ENCODE assay signal across 19 cellular contexts in the genomic region with DNA sequence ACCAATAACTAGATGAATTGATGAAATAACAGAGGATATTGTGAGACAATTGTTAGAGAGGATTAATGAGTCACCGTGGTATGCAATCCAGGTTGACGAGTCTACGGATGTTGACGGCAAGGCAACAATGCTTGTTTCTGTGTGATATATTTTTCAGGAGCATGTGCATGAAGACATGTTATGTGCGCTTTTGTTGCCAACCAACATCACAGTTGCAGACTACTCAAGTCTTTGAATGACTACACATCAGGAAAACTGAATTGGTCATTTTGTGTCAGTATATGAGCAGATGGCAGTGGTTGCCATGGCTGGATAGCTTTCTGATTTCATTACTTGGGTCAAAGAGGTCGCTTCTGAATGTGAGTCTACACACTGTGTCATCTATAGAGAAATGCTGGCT.
DNase-seq lines count a peak whose midpoint lies in the region; ATAC-seq and TF ChIP-seq lines count a peak whose summit lies in the region.
"Had no signal": no experiment of that assay in that cellular context is flagged by ENCODE, and none has a peak within 500 bp of the region (broad histone marks: within the 10 kb centered on the region; RNA-seq: fewer than 3 reads in every experiment).

No MANE protein-coding gene starts in this region.

- intact Hi-C loops in right lobe of liver (cut with DNase I), result no loop called here
- intact Hi-C loops in CD14-positive monocyte (cut with micrococcal nuclease), result no loop called here

- no peaks in the 10 kb centered on the region for H3K9me3 ChIP-seq in right lobe of liver
- H3K9me3 ChIP-seq: esophagus squamous epithelium, right atrium auricular region had no signal

- no peak for TF ChIP-seq POLR2A in right lobe of liver (IDR thresholded peaks at IDR 0.05)

- 78% methylated on average over 6 of the region's 6 CpGs for WGBS in right lobe of liver (ENCODE audit: insufficient coverage, low coverage, low lambda C conversion rate, missing lambda C conversion rate)

- ATAC-seq in stimulated activated naive CD8-positive, alpha-beta T cell treated with anti-CD3 and anti-CD28 coated beads, Interleukin-15, amount 100 ng/mL, for 72 hours, result peak; percentile 12
- no peak for ATAC-seq in stimulated activated naive CD8-positive, alpha-beta T cell treated with anti-CD3 and anti-CD28 coated beads, Interleukin-15, Interleukin-2, amounts not matched to agents 100 U/mL and 50 U/mL, for 24 hours
- ATAC-seq in right lobe of liver (no peak), GM19467 (IDR thresholded peaks at IDR 0.05; ENCODE audit: unreplicated experiment) (no peak), GM21447 (IDR thresholded peaks at IDR 0.05; ENCODE audit: unreplicated experiment) (no peak)
- ATAC-seq: naive thymus-derived CD4-positive, alpha-beta T cell had no signal

- no peaks in the 10 kb centered on the region for H3K27me3 ChIP-seq in right lobe of liver
- H3K27me3 ChIP-seq: esophagus squamous epithelium, right atrium auricular region had no signal

- H3K4me1 Mint-ChIP-seq in stimulated activated naive CD8-positive, alpha-beta T cell treated with anti-CD3 and anti-CD28 coated beads, Interleukin-15, amount 100 ng/mL, for 72 hours, result no peaks in the 10 kb centered on the region
- H3K4me1 Mint-ChIP-seq in CD14-positive monocyte, result no peaks in the 10 kb centered on the region

- no peak overlapping the region for H3K4me3 Mint-ChIP-seq in stimulated activated naive CD8-positive, alpha-beta T cell treated with anti-CD3 and anti-CD28 coated beads, Interleukin-15, amount 100 ng/mL, for 72 hours
- H3K4me3 Mint-ChIP-seq in CD14-positive monocyte, result no peak overlapping the region
- H3K4me3 Mint-ChIP-seq: naive thymus-derived CD4-positive, alpha-beta T cell; type B pancreatic cell had no signal

- no peak overlapping the region for H3K27ac Mint-ChIP-seq in stimulated activated naive CD8-positive, alpha-beta T cell treated with anti-CD3 and anti-CD28 coated beads, Interleukin-15, amount 100 ng/mL, for 72 hours
- no peak overlapping the region for H3K27ac Mint-ChIP-seq in CD14-positive monocyte
- H3K27ac Mint-ChIP-seq: naive thymus-derived CD4-positive, alpha-beta T cell; type B pancreatic cell had no signal

- no peak overlapping the region for H3K4me3 ChIP-seq in right lobe of liver
- H3K4me3 ChIP-seq: esophagus squamous epithelium, right atrium auricular region had no signal

- H3K36me3 Mint-ChIP-seq in CD14-positive monocyte, result no peaks in the 10 kb centered on the region
- H3K36me3 Mint-ChIP-seq: type B pancreatic cell had no signal

- no peak overlapping the region for H3K27ac ChIP-seq in right lobe of liver
- H3K27ac ChIP-seq: esophagus squamous epithelium, right atrium auricular region had no signal

- DNase-seq in stimulated activated naive CD8-positive, alpha-beta T cell treated with anti-CD3 and anti-CD28 coated beads, Interleukin-15, amount 100 ng/mL, for 72 hours, result no peak
- no peak for DNase-seq in stimulated activated naive CD8-positive, alpha-beta T cell treated with anti-CD3 and anti-CD28 coated beads, Interleukin-15, Interleukin-2, amounts not matched to agents 100 U/mL and 50 U/mL, for 24 hours
- DNase-seq in SW480 (ENCODE audit: low spot score) (peak; percentile 25), glomerular visceral epithelial cell (ENCODE audit: extremely low spot score) (peak; percentile 4), right lobe of liver (no peak), CD14-positive monocyte (ENCODE audit: low spot score) (no peak)
- DNase-seq: COR-L47; effector memory CD4-positive, alpha-beta T cell; esophagus squamous epithelium; glutamatergic neuron; naive thymus-derived CD4-positive, alpha-beta T cell; NCI-H1048; NCI-H1930; NCI-H774; SIG-M5 had no signal

- H3K9me3 Mint-ChIP-seq in stimulated activated naive CD8-positive, alpha-beta T cell treated with anti-CD3 and anti-CD28 coated beads, Interleukin-15, amount 100 ng/mL, for 72 hours, result no peaks in the 10 kb centered on the region
- peaks cover 0 to 4% (median 0%) of the 10 kb centered on the region in 7 donors for H3K9me3 Mint-ChIP-seq in CD14-positive monocyte
- H3K9me3 Mint-ChIP-seq: naive thymus-derived CD4-positive, alpha-beta T cell; type B pancreatic cell had no signal

- H3K27me3 Mint-ChIP-seq in stimulated activated naive CD8-positive, alpha-beta T cell treated with anti-CD3 and anti-CD28 coated beads, Interleukin-15, amount 100 ng/mL, for 72 hours, result no peaks in the 10 kb centered on the region
- H3K27me3 Mint-ChIP-seq in CD14-positive monocyte (ENCODE audit: low read depth in 3 of 3), result peaks cover 0 to 3% (median 2%) of the 10 kb centered on the region in 3 donors
- H3K27me3 Mint-ChIP-seq: naive thymus-derived CD4-positive, alpha-beta T cell; type B pancreatic cell had no signal

- H3K4me1 ChIP-seq in right lobe of liver, result no peaks in the 10 kb centered on the region
- H3K4me1 ChIP-seq: esophagus squamous epithelium, right atrium auricular region had no signal

- no peaks in the 10 kb centered on the region for H3K36me3 ChIP-seq in right lobe of liver
- H3K36me3 ChIP-seq: esophagus squamous epithelium, right atrium auricular region had no signal

- no peak for TF ChIP-seq CTCF in right lobe of liver (IDR thresholded peaks at IDR 0.05)
- TF ChIP-seq CTCF in CD14-positive monocyte (IDR thresholded peaks at IDR 0.05), result no peak

Comparison
In these comparisons a context has a peak if more than half of its experiments do, and no peak if none do; other contexts are left out.
1. DNase-seq: peak in SW480 (single experiment) and glomerular visceral epithelial cell (single experiment); none in stimulated activated naive CD8-positive, alpha-beta T cell treated with anti-CD3 and anti-CD28 coated beads, Interleukin-15, amount 100 ng/mL, for 72 hours (0 of 2), stimulated activated naive CD8-positive, alpha-beta T cell treated with anti-CD3 and anti-CD28 coated beads, Interleukin-15, Interleukin-2, amounts not matched to agents 100 U/mL and 50 U/mL, for 24 hours (single experiment), right lobe of liver (0 of 3) and CD14-positive monocyte (single experiment).